ENCODE assay signal across 8 cellular contexts in genomic region chr12:388547-389137, GRCh38. TPM values are rescaled to one million over a fixed set of nuclear protein-coding genes. Genes with fewer than 3 reads are reported as not detected.
DNase-seq lines count a peak whose midpoint lies in the region; ATAC-seq and TF ChIP-seq lines count a peak whose summit lies in the region.

No MANE protein-coding gene starts in this region.

- peak; percentile 31 for ATAC-seq in GM19438 (IDR thresholded peaks at IDR 0.05; ENCODE audit: low read depth, unreplicated experiment)

- H3K27me3 Mint-ChIP-seq in progenitor cell of endocrine pancreas = no peaks in the 10 kb centered on the region

- H3K36me3 Mint-ChIP-seq in progenitor cell of endocrine pancreas (ENCODE audit: insufficient read depth) = peaks cover 15% of the 10 kb centered on the region

- H3K4me3 ChIP-seq in HL-60 (replicated peaks; ENCODE audit: insufficient read depth, low read length) = peak overlapping the region; percentile 74

- peak overlapping the region; percentile 93 for H3K4me3 Mint-ChIP-seq in progenitor cell of endocrine pancreas (ENCODE audit: low read depth)

- no peaks in the 10 kb centered on the region for H3K27me3 ChIP-seq in HL-60 (ENCODE audit: insufficient read depth, poor library complexity, severe bottlenecking)

- peak overlapping the region; percentile 99 for H3K27ac Mint-ChIP-seq in progenitor cell of endocrine pancreas

- peaks cover 3% of the 10 kb centered on the region for H3K9me3 Mint-ChIP-seq in progenitor cell of endocrine pancreas (ENCODE audit: low read depth)

- H3K27ac ChIP-seq in HL-60 (replicated peaks) = peak overlapping the region; percentile 96

- DNase-seq in AG08395 (ENCODE audit: low spot score) = peak; percentile 3
- DNase-seq in HL-60 (ENCODE audit: low read depth in 1 of 2, low spot score in 1 of 2) = peak in 1 of 2 experiments; percentile 9
- DNase-seq in activated CD8-positive, alpha-beta memory T cell treated with anti-CD3 and anti-CD28 coated beads, Interleukin-2, amount 50 U/mL, for 48 hours = peak; percentile 75
- peak; percentile 19 for DNase-seq in glomerular visceral epithelial cell (ENCODE audit: extremely low spot score)
- DNase-seq in progenitor cell of endocrine pancreas (ENCODE audit: low spot score, unreplicated experiment) = no peak
- DNase-seq in DMS79 treated with DMSO at 0.1 percent for 48 hours (lab: John Stamatoyannopoulos, UW) = no peak
- DNase-seq in MV-4-11 (lab: John Stamatoyannopoulos, UW) = no peak

- TF ChIP-seq CTCF in HL-60 (IDR thresholded peaks at IDR 0.05; ENCODE audit: insufficient read depth, low read length) = no peak
- no peak for TF ChIP-seq CTCF in progenitor cell of endocrine pancreas (IDR thresholded peaks at IDR 0.05; ENCODE audit: unreplicated experiment)

- H3K4me1 Mint-ChIP-seq in progenitor cell of endocrine pancreas (ENCODE audit: low read depth) = peaks cover 24% of the 10 kb centered on the region

RNA-seq across cellular contexts. Expression of gene KDM5A, which starts 0.5 kb away (rescaled TPM):
- 137 and 138 TPM in 2 replicates for total RNA-seq in progenitor cell of endocrine pancreas

RNA-seq across cellular contexts. Expression of gene CCDC77, which starts 12.8 kb away (rescaled TPM):
- total RNA-seq in progenitor cell of endocrine pancreas = 33.4 and 38.8 TPM in 2 replicates

Comparison
In these comparisons a context has a peak if more than half of its experiments do, and no peak if none do; other contexts are left out.
1. DNase-seq: peak in AG08395 (single experiment), activated CD8-positive, alpha-beta memory T cell treated with anti-CD3 and anti-CD28 coated beads, Interleukin-2, amount 50 U/mL, for 48 hours (single experiment) and glomerular visceral epithelial cell (single experiment); none in progenitor cell of endocrine pancreas (single experiment), DMS79 treated with DMSO at 0.1 percent for 48 hours (single experiment) and MV-4-11 (single experiment).